In the genomic region with DNA sequence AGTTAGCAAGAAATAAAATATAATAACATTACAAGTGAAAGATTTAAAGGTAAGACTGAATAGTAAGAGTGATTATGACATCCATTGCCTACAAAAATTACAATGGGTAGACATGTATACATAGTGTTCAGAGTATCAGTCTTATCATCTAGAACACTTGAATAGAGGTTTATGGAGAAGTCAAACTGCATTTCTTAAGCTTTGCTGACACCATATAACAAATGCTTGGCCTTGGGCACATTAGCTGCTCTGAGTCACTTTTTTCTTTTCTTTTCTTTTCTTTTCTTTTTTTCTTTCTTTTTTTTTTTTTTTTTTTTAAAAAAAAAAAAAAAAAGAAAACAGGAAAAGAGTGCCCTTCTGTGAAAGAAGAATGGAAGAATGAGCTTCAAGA, we compare ENCODE assay signal across 18 cellular contexts.
"Had no signal": no experiment of that assay in that cellular context is flagged by ENCODE, and none has a peak within 500 bp of the region (broad histone marks: within the 10 kb centered on the region; RNA-seq: fewer than 3 reads in every experiment).

No MANE protein-coding gene starts in this region.

- H3K4me1 ChIP-seq: lower lobe of right lung, parathyroid adenoma had no signal

- ATAC-seq: activated T-cell treated with anti-CD3 and anti-CD28 coated beads, Interleukin-2, amount 50 U/mL, for 72 hours; foreskin keratinocyte; left cardiac atrium; lower lobe of right lung; stimulated activated naive B cell treated with anti-CD40 and anti-IgM and Interleukin-4, amounts not matched to agents 10 μg/mL and 1 μg/mL and 100 μg/mL, for 72 hours had no signal

- H3K9me3 Mint-ChIP-seq: activated B cell treated with CpG ODN at 0.5 μM for 24 hours; activated CD4-positive, alpha-beta T cell treated with anti-CD3 and anti-CD28 coated beads, Interleukin-2, amount 10 ng/mL, durations not matched to agents 24 days and 14 days; activated naive CD8-positive, alpha-beta T cell treated with anti-CD3 and anti-CD28 coated beads for 36 hours; activated T-cell treated with anti-CD3 and anti-CD28 coated beads, Interleukin-2, amount 50 U/mL, for 72 hours; stimulated activated naive B cell treated with anti-CD40 and anti-IgM and Interleukin-4, amounts not matched to agents 10 μg/mL and 1 μg/mL and 100 μg/mL, for 72 hours had no signal

- H3K4me1 Mint-ChIP-seq: activated B cell treated with CpG ODN at 0.5 μM for 24 hours; activated CD4-positive, alpha-beta T cell treated with anti-CD3 and anti-CD28 coated beads, Interleukin-2, amount 10 ng/mL, durations not matched to agents 24 days and 14 days; activated naive CD8-positive, alpha-beta T cell treated with anti-CD3 and anti-CD28 coated beads for 36 hours; naive B cell; stimulated activated naive B cell treated with anti-CD40 and anti-IgM and Interleukin-4, amounts not matched to agents 10 μg/mL and 1 μg/mL and 100 μg/mL, for 72 hours had no signal

- H3K36me3 Mint-ChIP-seq: activated naive CD8-positive, alpha-beta T cell treated with anti-CD3 and anti-CD28 coated beads for 36 hours; naive B cell; stimulated activated naive B cell treated with anti-CD40 and anti-IgM and Interleukin-4, amounts not matched to agents 10 μg/mL and 1 μg/mL and 100 μg/mL, for 72 hours had no signal

- H3K4me3 Mint-ChIP-seq: activated B cell treated with CpG ODN at 0.5 μM for 24 hours; activated CD4-positive, alpha-beta T cell treated with anti-CD3 and anti-CD28 coated beads, Interleukin-2, amount 10 ng/mL, durations not matched to agents 24 days and 14 days; activated naive CD8-positive, alpha-beta T cell treated with anti-CD3 and anti-CD28 coated beads for 36 hours; activated T-cell treated with anti-CD3 and anti-CD28 coated beads, Interleukin-2, amount 50 U/mL, for 72 hours; naive B cell; stimulated activated naive B cell treated with anti-CD40 and anti-IgM and Interleukin-4, amounts not matched to agents 10 μg/mL and 1 μg/mL and 100 μg/mL, for 72 hours had no signal

- H3K9me3 ChIP-seq: lower lobe of right lung, tibial artery had no signal

- H3K27me3 ChIP-seq: foreskin keratinocyte, tibial artery had no signal

- H3K9ac ChIP-seq: parathyroid adenoma had no signal

- H3K27ac ChIP-seq: lower lobe of right lung, parathyroid adenoma, tibial artery had no signal

- H3K4me3 ChIP-seq: lower lobe of right lung, tibial artery had no signal

- H3K27me3 Mint-ChIP-seq: activated B cell treated with CpG ODN at 0.5 μM for 24 hours; activated CD4-positive, alpha-beta T cell treated with anti-CD3 and anti-CD28 coated beads, Interleukin-2, amount 10 ng/mL, durations not matched to agents 24 days and 14 days; activated naive CD8-positive, alpha-beta T cell treated with anti-CD3 and anti-CD28 coated beads for 36 hours; naive B cell; stimulated activated naive B cell treated with anti-CD40 and anti-IgM and Interleukin-4, amounts not matched to agents 10 μg/mL and 1 μg/mL and 100 μg/mL, for 72 hours had no signal

- FAIRE-seq: TTC549, urothelium cell line had no signal

- DNase-seq: activated B cell treated with CpG ODN at 0.5 μM for 24 hours; activated CD4-positive, alpha-beta T cell treated with anti-CD3 and anti-CD28 coated beads, Interleukin-2, amount 10 ng/mL, durations not matched to agents 24 days and 14 days; activated CD8-positive, alpha-beta memory T cell treated with anti-CD3 and anti-CD28 coated beads, Interleukin-2, amount 50 U/mL, for 48 hours; activated gamma-delta T cell treated with Interleukin-2 at 50 U/mL for 16 hours; activated naive CD8-positive, alpha-beta T cell treated with anti-CD3 and anti-CD28 coated beads for 36 hours; activated T-cell treated with anti-CD3 and anti-CD28 coated beads, Interleukin-2, amount 50 U/mL, for 72 hours; anterior cingulate cortex; head of caudate nucleus; left cardiac atrium; lower lobe of right lung; naive B cell; stimulated activated CD4-positive, alpha-beta T cell treated with anti-CD3 and anti-CD28 coated beads, Interleukin-2, amount 100 ng/mL, for 48 hours; stimulated activated naive B cell treated with anti-CD40 and anti-IgM and Interleukin-4, amounts not matched to agents 10 μg/mL and 1 μg/mL and 100 μg/mL, for 72 hours; tibial artery had no signal

- H3K36me3 ChIP-seq: lower lobe of right lung, tibial artery had no signal

- H3K27ac Mint-ChIP-seq: activated B cell treated with CpG ODN at 0.5 μM for 24 hours; activated CD4-positive, alpha-beta T cell treated with anti-CD3 and anti-CD28 coated beads, Interleukin-2, amount 10 ng/mL, durations not matched to agents 24 days and 14 days; activated naive CD8-positive, alpha-beta T cell treated with anti-CD3 and anti-CD28 coated beads for 36 hours; activated T-cell treated with anti-CD3 and anti-CD28 coated beads, Interleukin-2, amount 50 U/mL, for 72 hours; naive B cell; stimulated activated naive B cell treated with anti-CD40 and anti-IgM and Interleukin-4, amounts not matched to agents 10 μg/mL and 1 μg/mL and 100 μg/mL, for 72 hours had no signal
